1 cellular context compared by ENCODE assay signal in genomic region chr2:208179028-208179609, GRCh38.
TF ChIP-seq lines count a peak whose summit lies in the region.

No MANE protein-coding gene starts in this region.

TF ChIP-seq in GM23338, 12 proteins besides CTCF, POLR2A, EP300 and RAD21 (continued from another document):
- no peak for TF ChIP-seq REST (IDR thresholded peaks at IDR 0.05; ENCODE audit: unreplicated experiment)
- TF ChIP-seq ZNF462 (CRISPR knock-in tag; IDR thresholded peaks at IDR 0.05): no peak
